27 cellular contexts compared by ENCODE assay signal in the genomic region with DNA sequence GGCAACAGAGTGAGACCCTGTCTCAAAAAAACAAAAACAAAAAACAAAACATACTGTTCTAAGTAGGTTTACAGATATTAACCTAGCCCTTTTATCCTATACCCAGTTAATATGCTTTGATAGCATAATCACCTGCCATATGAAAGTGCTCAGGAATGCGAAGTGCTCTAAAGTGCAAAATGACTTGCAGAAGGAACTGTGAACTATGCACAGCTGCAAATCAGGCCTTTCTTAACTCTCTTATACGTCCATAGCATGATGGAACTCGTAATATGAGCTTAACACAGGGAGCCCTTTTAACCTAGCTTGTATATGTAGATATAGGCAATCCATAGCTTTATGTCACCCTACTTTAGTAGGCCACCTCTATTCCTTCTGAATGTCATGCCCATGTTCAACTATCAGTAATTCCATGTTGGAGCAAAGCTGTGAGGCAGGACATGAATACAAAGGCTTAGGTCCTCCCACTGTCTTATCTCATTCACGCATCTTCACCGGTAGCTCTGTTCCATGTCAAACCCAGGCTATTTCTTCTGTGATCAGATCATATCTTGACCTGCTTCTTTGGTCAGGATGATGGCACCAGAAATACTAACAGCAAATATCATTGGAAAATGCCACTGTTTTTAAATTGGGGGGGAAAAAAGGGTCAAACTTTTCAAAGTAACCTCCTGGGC.
"Had no signal": no experiment of that assay in that cellular context is flagged by ENCODE, and none has a peak within 500 bp of the region (broad histone marks: within the 10 kb centered on the region; RNA-seq: fewer than 3 reads in every experiment).

No MANE protein-coding gene starts in this region.

- H3K27me3 ChIP-seq: adrenal gland, body of pancreas, breast epithelium, SJSA1 had no signal

- H3K9me3 Mint-ChIP-seq: activated CD8-positive, alpha-beta T cell treated with anti-CD3 and anti-CD28 coated beads for 36 hours; activated naive CD4-positive, alpha-beta T cell treated with anti-CD3 and anti-CD28 coated beads for 36 hours; activated naive CD4-positive, alpha-beta T cell treated with anti-CD3 and anti-CD28 coated beads, Interleukin-2, amount 50 U/mL, for 72 hours; activated T-cell treated with anti-CD3 and anti-CD28 coated beads, Interleukin-2, amount 50 U/mL, for 4 hours; activated T-helper 1 cell treated with anti-CD3 and anti-CD28 coated beads, Interleukin-12 subunit alpha, Interleukin-12 subunit beta, Interleukin-2, Interleukin-4 antibody, amounts not matched to agents 30 ng/mL and 10 ng/mL and 1 ng/mL, durations not matched to agents 14 hours and 24 hours and 36 hours had no signal

- H3K27me3 Mint-ChIP-seq: activated CD8-positive, alpha-beta T cell treated with anti-CD3 and anti-CD28 coated beads for 36 hours had no signal

- H3K4me3 ChIP-seq: adrenal gland, body of pancreas, breast epithelium, SJSA1 had no signal

- H3K27ac ChIP-seq: adrenal gland, body of pancreas, breast epithelium, SJSA1, WERI-Rb-1 had no signal

- ATAC-seq: activated CD8-positive, alpha-beta T cell treated with anti-CD3 and anti-CD28 coated beads for 36 hours; activated naive CD4-positive, alpha-beta T cell treated with anti-CD3 and anti-CD28 coated beads, Interleukin-2, amount 50 U/mL, for 72 hours; activated T-cell treated with anti-CD3 and anti-CD28 coated beads, Interleukin-2, amount 50 U/mL, for 4 hours; body of pancreas; Panc1 had no signal

- DNase-seq: activated CD4-positive, alpha-beta T cell treated with anti-CD3 and anti-CD28 coated beads for 1 hour; activated CD4-positive, alpha-beta T cell treated with anti-CD3 and anti-CD28 coated beads for 48 hours; activated CD4-positive, CD25-positive, alpha-beta regulatory T cell; activated CD8-positive, alpha-beta T cell treated with anti-CD3 and anti-CD28 coated beads for 36 hours; activated gamma-delta T cell treated with Interleukin-2 at 50 U/mL for 16 hours; activated naive CD4-positive, alpha-beta T cell treated with anti-CD3 and anti-CD28 coated beads for 36 hours; activated T-cell treated with anti-CD3 and anti-CD28 coated beads, Interleukin-2, amount 50 U/mL, for 4 hours; adrenal gland; body of pancreas; caudate nucleus; KG1; MM.1S; MV-4-11; NCI-H1092; NCI-H1436 treated with DMSO at 0.1 percent for 48 hours; NCI-H1694 treated with DMSO at 0.1 percent for 48 hours; NCI-H2029; NCI-H345; NCI-H524 treated with DMSO at 0.1 percent for 48 hours; SHP77; T1000; WERI-Rb-1 had no signal

- H3K4me3 Mint-ChIP-seq: activated CD8-positive, alpha-beta T cell treated with anti-CD3 and anti-CD28 coated beads for 36 hours; activated naive CD4-positive, alpha-beta T cell treated with anti-CD3 and anti-CD28 coated beads for 36 hours; activated T-cell treated with anti-CD3 and anti-CD28 coated beads, Interleukin-2, amount 50 U/mL, for 4 hours; activated T-helper 1 cell treated with anti-CD3 and anti-CD28 coated beads, Interleukin-12 subunit alpha, Interleukin-12 subunit beta, Interleukin-2, Interleukin-4 antibody, amounts not matched to agents 30 ng/mL and 10 ng/mL and 1 ng/mL, durations not matched to agents 14 hours and 24 hours and 36 hours had no signal

- H3K9me3 ChIP-seq: adrenal gland, body of pancreas, breast epithelium, SJSA1 had no signal

- H3K27ac Mint-ChIP-seq: activated CD8-positive, alpha-beta T cell treated with anti-CD3 and anti-CD28 coated beads for 36 hours; activated naive CD4-positive, alpha-beta T cell treated with anti-CD3 and anti-CD28 coated beads for 36 hours; activated T-helper 1 cell treated with anti-CD3 and anti-CD28 coated beads, Interleukin-12 subunit alpha, Interleukin-12 subunit beta, Interleukin-2, Interleukin-4 antibody, amounts not matched to agents 30 ng/mL and 10 ng/mL and 1 ng/mL, durations not matched to agents 14 hours and 24 hours and 36 hours had no signal
